In the genomic region with DNA sequence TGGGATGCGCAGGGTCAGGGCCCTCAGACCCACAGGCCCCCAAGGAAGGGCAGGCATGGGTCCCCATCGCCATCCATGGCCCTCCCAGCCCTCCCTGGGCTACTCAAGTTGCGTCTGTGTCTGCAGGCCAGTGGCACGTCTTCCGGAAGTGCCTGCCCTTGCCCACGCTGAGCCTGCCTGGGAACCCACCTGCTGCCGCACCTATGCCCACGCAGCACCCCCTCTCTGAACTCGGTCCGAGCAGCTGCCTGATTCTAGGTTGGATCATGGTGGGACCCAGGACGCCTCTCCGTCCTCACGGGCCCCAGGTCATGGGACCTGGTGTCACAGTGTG, we compare ENCODE assay signal across 19 cellular contexts.
"Had no signal": no experiment of that assay in that cellular context is flagged by ENCODE, and none has a peak within 500 bp of the region (broad histone marks: within the 10 kb centered on the region; RNA-seq: fewer than 3 reads in every experiment).

No MANE protein-coding gene starts in this region.

- DNase-seq: dermis blood vessel endothelial cell; effector CD4-positive, alpha-beta T cell; endodermal cell; erythroblast; foreskin keratinocyte; kidney glomerular epithelial cell; mammary epithelial cell; naive thymus-derived CD4-positive, alpha-beta T cell; nephron progenitor cell; nucleus accumbens; stimulated activated CD4-positive, alpha-beta T cell treated with anti-CD3 and anti-CD28 coated beads, Interleukin-4, amount 100 ng/mL, for 1 hour; stimulated activated CD8-positive, alpha-beta memory T cell treated with anti-CD3 and anti-CD28 coated beads, Interleukin-4, amount 100 ng/mL, for 48 hours; stimulated activated naive CD8-positive, alpha-beta T cell treated with anti-CD3 and anti-CD28 coated beads, Interleukin-15, Interleukin-2, amounts not matched to agents 100 U/mL and 50 U/mL, for 24 hours; transverse colon had no signal

- H3K27ac Mint-ChIP-seq: endodermal cell; naive thymus-derived CD4-positive, alpha-beta T cell; nephron progenitor cell; stimulated activated effector memory CD8-positive, alpha-beta T cell treated with anti-CD3 and anti-CD28 coated beads, Interleukin-12 subunit alpha, Interleukin-12 subunit beta, amount 100 ng/mL, for 72 hours had no signal

- H3K4me1 ChIP-seq: foreskin keratinocyte had no signal

- H3K27ac ChIP-seq: foreskin keratinocyte, ovary, thoracic aorta, transverse colon had no signal

- H3K36me3 Mint-ChIP-seq: naive thymus-derived CD4-positive, alpha-beta T cell; stimulated activated effector memory CD8-positive, alpha-beta T cell treated with anti-CD3 and anti-CD28 coated beads, Interleukin-12 subunit alpha, Interleukin-12 subunit beta, amount 100 ng/mL, for 72 hours had no signal

- H3K27me3 ChIP-seq: foreskin keratinocyte, ovary, transverse colon had no signal

- H3K4me3 Mint-ChIP-seq: endodermal cell; naive thymus-derived CD4-positive, alpha-beta T cell; nephron progenitor cell; stimulated activated effector memory CD8-positive, alpha-beta T cell treated with anti-CD3 and anti-CD28 coated beads, Interleukin-12 subunit alpha, Interleukin-12 subunit beta, amount 100 ng/mL, for 72 hours had no signal

- H3K4me2 ChIP-seq: smooth muscle cell had no signal

- H3K4me1 Mint-ChIP-seq: stimulated activated effector memory CD8-positive, alpha-beta T cell treated with anti-CD3 and anti-CD28 coated beads, Interleukin-12 subunit alpha, Interleukin-12 subunit beta, amount 100 ng/mL, for 72 hours had no signal

- H3K36me3 ChIP-seq: ovary, thoracic aorta, transverse colon had no signal

- ATAC-seq: foreskin keratinocyte; naive thymus-derived CD4-positive, alpha-beta T cell; right cardiac atrium; stimulated activated effector memory CD8-positive, alpha-beta T cell treated with anti-CD3 and anti-CD28 coated beads, Interleukin-12 subunit alpha, Interleukin-12 subunit beta, amount 100 ng/mL, for 72 hours; stimulated activated naive CD8-positive, alpha-beta T cell treated with anti-CD3 and anti-CD28 coated beads, Interleukin-15, Interleukin-2, amounts not matched to agents 100 U/mL and 50 U/mL, for 24 hours had no signal

- H3K9me3 ChIP-seq: ovary, thoracic aorta, transverse colon had no signal

- H3K9me3 Mint-ChIP-seq: endodermal cell; naive thymus-derived CD4-positive, alpha-beta T cell; nephron progenitor cell; stimulated activated effector memory CD8-positive, alpha-beta T cell treated with anti-CD3 and anti-CD28 coated beads, Interleukin-12 subunit alpha, Interleukin-12 subunit beta, amount 100 ng/mL, for 72 hours had no signal

- H3K4me3 ChIP-seq: ovary, smooth muscle cell, thoracic aorta, transverse colon had no signal
